1 cellular context compared by ENCODE assay signal in the genomic region with DNA sequence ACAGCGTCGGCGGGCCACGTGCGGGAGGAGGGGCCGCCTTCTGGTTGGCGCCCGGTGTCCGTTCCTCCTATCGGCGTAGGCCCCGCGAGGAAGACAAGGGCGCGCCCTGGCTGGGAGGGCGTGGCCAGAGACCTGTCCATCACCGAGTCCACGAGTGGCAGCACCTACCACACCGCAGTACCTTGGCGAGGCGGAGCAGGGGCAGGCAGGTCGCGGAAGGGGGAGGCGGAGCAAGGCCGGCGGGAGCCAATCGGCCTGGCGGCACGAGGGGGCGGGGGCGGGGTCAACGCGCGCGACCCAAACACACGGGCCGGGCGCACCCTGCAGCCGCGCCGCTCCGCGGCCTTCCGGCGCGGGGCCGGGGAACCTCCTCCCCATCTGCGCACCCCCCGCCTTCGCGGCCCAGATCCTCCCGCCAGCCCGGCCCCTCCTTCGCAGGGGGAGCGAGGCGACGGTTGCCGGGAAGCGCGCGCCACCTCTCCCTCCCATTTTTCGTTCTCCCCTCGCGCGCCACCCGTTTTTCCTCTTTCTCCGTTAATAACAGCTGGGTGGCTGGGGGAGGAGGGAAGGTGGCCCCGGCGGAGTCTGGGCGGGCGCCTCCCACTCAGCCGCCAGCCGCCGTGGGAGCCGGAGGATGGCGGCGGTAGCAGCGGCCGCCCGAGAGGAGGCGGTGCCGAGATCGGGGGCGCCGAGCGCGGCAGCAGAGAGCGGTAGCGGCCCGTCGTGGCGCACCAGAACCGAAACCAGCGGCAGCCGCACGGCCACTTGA.
TF ChIP-seq lines count a peak whose summit lies in the region.

Gene ZNRF2, plus strand, starts transcription at position 300 of the 769 bp plus-strand sequence. CDS start 761 bp downstream, outside the sequence.

TF ChIP-seq in HCT116, 20 proteins besides CTCF, POLR2A, EP300 and RAD21 (continued from another document):
- TF ChIP-seq, protein P1, sequence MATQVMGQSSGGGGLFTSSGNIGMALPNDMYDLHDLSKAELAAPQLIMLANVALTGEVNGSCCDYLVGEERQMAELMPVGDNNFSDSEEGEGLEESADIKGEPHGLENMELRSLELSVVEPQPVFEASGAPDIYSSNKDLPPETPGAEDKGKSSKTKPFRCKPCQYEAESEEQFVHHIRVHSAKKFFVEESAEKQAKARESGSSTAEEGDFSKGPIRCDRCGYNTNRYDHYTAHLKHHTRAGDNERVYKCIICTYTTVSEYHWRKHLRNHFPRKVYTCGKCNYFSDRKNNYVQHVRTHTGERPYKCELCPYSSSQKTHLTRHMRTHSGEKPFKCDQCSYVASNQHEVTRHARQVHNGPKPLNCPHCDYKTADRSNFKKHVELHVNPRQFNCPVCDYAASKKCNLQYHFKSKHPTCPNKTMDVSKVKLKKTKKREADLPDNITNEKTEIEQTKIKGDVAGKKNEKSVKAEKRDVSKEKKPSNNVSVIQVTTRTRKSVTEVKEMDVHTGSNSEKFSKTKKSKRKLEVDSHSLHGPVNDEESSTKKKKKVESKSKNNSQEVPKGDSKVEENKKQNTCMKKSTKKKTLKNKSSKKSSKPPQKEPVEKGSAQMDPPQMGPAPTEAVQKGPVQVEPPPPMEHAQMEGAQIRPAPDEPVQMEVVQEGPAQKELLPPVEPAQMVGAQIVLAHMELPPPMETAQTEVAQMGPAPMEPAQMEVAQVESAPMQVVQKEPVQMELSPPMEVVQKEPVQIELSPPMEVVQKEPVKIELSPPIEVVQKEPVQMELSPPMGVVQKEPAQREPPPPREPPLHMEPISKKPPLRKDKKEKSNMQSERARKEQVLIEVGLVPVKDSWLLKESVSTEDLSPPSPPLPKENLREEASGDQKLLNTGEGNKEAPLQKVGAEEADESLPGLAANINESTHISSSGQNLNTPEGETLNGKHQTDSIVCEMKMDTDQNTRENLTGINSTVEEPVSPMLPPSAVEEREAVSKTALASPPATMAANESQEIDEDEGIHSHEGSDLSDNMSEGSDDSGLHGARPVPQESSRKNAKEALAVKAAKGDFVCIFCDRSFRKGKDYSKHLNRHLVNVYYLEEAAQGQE (IDR thresholded peaks at IDR 0.05; ENCODE audit: low read depth), result no peak
- TF ChIP-seq EGR1 (IDR thresholded peaks at IDR 0.05; ENCODE audit: low read depth), result peak; percentile 49; the same call in 1 of the 2 replicates
- no peak for TF ChIP-seq ELF1 (IDR thresholded peaks at IDR 0.05; ENCODE audit: borderline replicate concordance, low read depth)
- TF ChIP-seq EZH2 (IDR thresholded peaks at IDR 0.05), result no peak
- no peak for TF ChIP-seq FOSL1 (IDR thresholded peaks at IDR 0.05; ENCODE audit: low read depth)
- TF ChIP-seq YY1 (IDR thresholded peaks at IDR 0.05; ENCODE audit: extremely low read depth, insufficient replicate concordance, low read depth, low read length), result peak; percentile 57
- no peak for TF ChIP-seq ATF3 (IDR thresholded peaks at IDR 0.05)
- peak; percentile 73 for TF ChIP-seq CBX3 (IDR thresholded peaks at IDR 0.05; ENCODE audit: low read depth)
- TF ChIP-seq SRF (IDR thresholded peaks at IDR 0.05; ENCODE audit: low read depth), result no peak
- peak; percentile 85 for TF ChIP-seq SP1 (IDR thresholded peaks at IDR 0.05; ENCODE audit: low read depth)
- TF ChIP-seq TCF7L2 (IDR thresholded peaks at IDR 0.05; ENCODE audit: borderline replicate concordance, extremely low read depth, insufficient read depth, insufficient read length), result no peak
- peak; percentile 49 for TF ChIP-seq POLR2AphosphoS5 (IDR thresholded peaks at IDR 0.05; ENCODE audit: low read depth, low read length)
- TF ChIP-seq ZNF274 (IDR thresholded peaks at IDR 0.05; ENCODE audit: low read depth, low read length), result no peak
- no peak for TF ChIP-seq EZH2phosphoT487 (IDR thresholded peaks at IDR 0.05; ENCODE audit: borderline replicate concordance)
TF ChIP-seq in HCT116: peak in this region for 7.
